In the genomic region with DNA sequence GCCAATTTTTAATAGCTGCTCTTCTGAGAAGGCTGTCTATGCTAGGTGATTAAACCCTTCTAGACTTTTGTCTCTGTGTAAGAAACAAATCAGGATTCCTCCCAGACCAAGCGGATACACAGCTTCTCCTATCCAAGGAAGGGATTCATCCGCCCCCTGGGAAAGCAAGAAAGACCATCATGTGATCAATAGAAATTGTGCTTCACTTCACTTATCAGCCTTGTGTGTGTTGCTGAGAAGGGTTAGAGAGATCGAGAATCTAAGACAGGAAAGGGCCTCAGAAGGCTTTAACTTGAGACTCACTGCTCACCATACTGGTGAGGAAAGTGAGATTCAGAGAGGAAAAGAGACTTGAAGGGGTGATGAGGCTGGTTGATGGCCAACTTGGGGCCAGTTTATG, we compare ENCODE assay signal across 8 cellular contexts. TPM values are rescaled to one million over a fixed set of nuclear protein-coding genes. Genes with fewer than 3 reads are reported as not detected.
DNase-seq lines count a peak whose midpoint lies in the region; ATAC-seq and TF ChIP-seq lines count a peak whose summit lies in the region.

No MANE protein-coding gene starts in this region.

- H3K27ac Mint-ChIP-seq in activated naive CD4-positive, alpha-beta T cell treated with anti-CD3 and anti-CD28 coated beads for 36 hours, result peak overlapping the region; percentile 86
- H3K27ac Mint-ChIP-seq in activated naive CD8-positive, alpha-beta T cell, result peak overlapping the region; percentile 94

- H3K4me3 ChIP-seq in iPS-18a (ENCODE audit: low read length) (peak overlapping the region; percentile 93), suprapubic skin (peak overlapping the region; percentile 87)

- H3K9me3 ChIP-seq in iPS-18a (ENCODE audit: control insufficient read depth, low read depth, low read length), result no peaks in the 10 kb centered on the region
- no peaks in the 10 kb centered on the region for H3K9me3 ChIP-seq in suprapubic skin

- DNase-seq in activated naive CD4-positive, alpha-beta T cell treated with anti-CD3 and anti-CD28 coated beads for 36 hours, result no peak
- DNase-seq in activated naive CD4-positive, alpha-beta T cell treated with Interleukin-2 at 50 U/mL for 16 hours, result no peak
- DNase-seq in suprapubic skin (ENCODE audit: low spot score in 2 of 2) (no peak), cerebellar cortex (ENCODE audit: low spot score) (no peak), NCI-H345 treated with DMSO at 0.1 percent for 48 hours (lab: John Stamatoyannopoulos, UW; ENCODE audit: unreplicated experiment) (no peak)

- H3K36me3 ChIP-seq in iPS-18a (ENCODE audit: control insufficient read depth, low read depth, low read length), result peaks cover 4% of the 10 kb centered on the region
- peaks cover 17% of the 10 kb centered on the region for H3K36me3 ChIP-seq in suprapubic skin

- H3K36me3 Mint-ChIP-seq in activated naive CD4-positive, alpha-beta T cell treated with anti-CD3 and anti-CD28 coated beads for 36 hours (ENCODE audit: low read depth), result peaks cover 3% of the 10 kb centered on the region
- peaks cover 3% of the 10 kb centered on the region for H3K36me3 Mint-ChIP-seq in activated naive CD8-positive, alpha-beta T cell

- no peak overlapping the region for H3K9ac ChIP-seq in iPS-18a (ENCODE audit: low read length)

- TF ChIP-seq POLR2A in suprapubic skin (IDR thresholded peaks at IDR 0.05), result no peak

- no peak for ATAC-seq in GM21423 (IDR thresholded peaks at IDR 0.05; ENCODE audit: unreplicated experiment)

- H3K4me1 ChIP-seq in iPS-18a (ENCODE audit: control insufficient read depth, low read depth, low read length) (peaks cover 8% of the 10 kb centered on the region), suprapubic skin (peaks cover 30% of the 10 kb centered on the region)

- no peaks in the 10 kb centered on the region for H3K9me3 Mint-ChIP-seq in activated naive CD4-positive, alpha-beta T cell treated with anti-CD3 and anti-CD28 coated beads for 36 hours
- no peaks in the 10 kb centered on the region for H3K9me3 Mint-ChIP-seq in activated naive CD8-positive, alpha-beta T cell (ENCODE audit: low read depth)

- no peak for TF ChIP-seq EP300 in suprapubic skin (IDR thresholded peaks at IDR 0.05)

- H3K27ac ChIP-seq in iPS-18a (ENCODE audit: low read length), result no peak overlapping the region
- peak overlapping the region; percentile 90 for H3K27ac ChIP-seq in suprapubic skin

- no peaks in the 10 kb centered on the region for H3K27me3 ChIP-seq in iPS-18a (ENCODE audit: control insufficient read depth, insufficient read depth, low read length)
- H3K27me3 ChIP-seq in suprapubic skin, result no peaks in the 10 kb centered on the region

- CTCF ChIA-PET in activated naive CD4-positive, alpha-beta T cell treated with anti-CD3 and anti-CD28 coated beads for 36 hours (lab: Charles Lee), result interaction anchor here (0.8 kb wide), 1 partner anchor 78 kb away, joined by 3 read pairs; no protein-coding TSS in a partner anchor

- H3K4me1 Mint-ChIP-seq in activated naive CD4-positive, alpha-beta T cell treated with anti-CD3 and anti-CD28 coated beads for 36 hours (ENCODE audit: low read depth), result peaks cover 21% of the 10 kb centered on the region
- H3K4me1 Mint-ChIP-seq in activated naive CD8-positive, alpha-beta T cell (ENCODE audit: low read depth), result peaks cover 21% of the 10 kb centered on the region

- WGBS in suprapubic skin, result 95% methylated on average over 3 of the region's 3 CpGs

- intact Hi-C loops in activated naive CD4-positive, alpha-beta T cell treated with anti-CD3 and anti-CD28 coated beads for 36 hours (cut with micrococcal nuclease), result loop anchor here (5.0 kb wide), 1 partner anchor 657 kb away; no protein-coding TSS in a partner anchor

- H3K4me3 Mint-ChIP-seq in activated naive CD4-positive, alpha-beta T cell treated with anti-CD3 and anti-CD28 coated beads for 36 hours, result peak overlapping the region; percentile 87
- peak overlapping the region; percentile 95 for H3K4me3 Mint-ChIP-seq in activated naive CD8-positive, alpha-beta T cell

- H3K27me3 Mint-ChIP-seq in activated naive CD4-positive, alpha-beta T cell treated with anti-CD3 and anti-CD28 coated beads for 36 hours (ENCODE audit: low read depth), result no peaks in the 10 kb centered on the region
- H3K27me3 Mint-ChIP-seq in activated naive CD8-positive, alpha-beta T cell, result no peaks in the 10 kb centered on the region

- no peak for TF ChIP-seq CTCF in suprapubic skin (IDR thresholded peaks at IDR 0.05)

RNA-seq across cellular contexts. Expression of gene ABCC10, which starts 1.5 kb away (rescaled TPM):
- 10 to 100 TPM; 22.7 to 26.6 TPM for total RNA-seq in activated naive CD4-positive, alpha-beta T cell treated with anti-CD3 and anti-CD28 coated beads for 36 hours
- 10 to 100 TPM; 16.1 to 39.1 (median 27.4) TPM for total RNA-seq in suprapubic skin

RNA-seq across cellular contexts. Expression of gene DLK2, which starts 26.5 kb away (rescaled TPM):
- under 1 TPM; 0.47 to 0.52 TPM for total RNA-seq in activated naive CD4-positive, alpha-beta T cell treated with anti-CD3 and anti-CD28 coated beads for 36 hours
- 10 to 100 TPM; 23.6 to 61.7 (median 32.3) TPM for total RNA-seq in suprapubic skin

RNA-seq across cellular contexts. Expression of gene TJAP1, which starts 48.5 kb away (rescaled TPM):
- total RNA-seq in activated naive CD4-positive, alpha-beta T cell treated with anti-CD3 and anti-CD28 coated beads for 36 hours, result 10 to 100 TPM; 23.0 to 24.6 TPM
- 10 to 100 TPM; 17.8 to 32.4 (median 30.6) TPM for total RNA-seq in suprapubic skin

RNA-seq across cellular contexts. Expression of gene ZNF318, which starts 59.4 kb away (rescaled TPM):
- 1 to 10 TPM; 9.3 to 9.9 TPM for total RNA-seq in activated naive CD4-positive, alpha-beta T cell treated with anti-CD3 and anti-CD28 coated beads for 36 hours
- 10 to 100 TPM; 20.9 to 35.5 (median 24.8) TPM for total RNA-seq in suprapubic skin

Comparison
In these comparisons a context has a peak if more than half of its experiments do, and no peak if none do; other contexts are left out.
1. RNA of gene DLK2, which starts 26.5 kb away (total RNA-seq): 23.6 to 61.7 TPM in suprapubic skin; 0.47 to 0.52 TPM in activated naive CD4-positive, alpha-beta T cell treated with anti-CD3 and anti-CD28 coated beads for 36 hours; every median in the first group is over 10 times any median in the second.